Comparison of ENCODE assay signal across 28 cellular contexts in genomic region chr5:143198332-143198731, GRCh38.
"Had no signal": no experiment of that assay in that cellular context is flagged by ENCODE, and none has a peak within 500 bp of the region (broad histone marks: within the 10 kb centered on the region; RNA-seq: fewer than 3 reads in every experiment).

No MANE protein-coding gene starts in this region.

- H3K36me3 ChIP-seq: ascending aorta, MG63 had no signal

- ATAC-seq: activated CD8-positive, alpha-beta memory T cell treated with anti-CD3 and anti-CD28 coated beads, Interleukin-2, amount 10 ng/mL, durations not matched to agents 7 days and 5 days; body of pancreas; Panc1; T-cell had no signal

- H3K27me3 ChIP-seq: ascending aorta, body of pancreas, MG63 had no signal

- H3K9me3 ChIP-seq: body of pancreas had no signal

- DNase-seq: activated B cell treated with CpG ODN at 0.5 μM for 24 hours; activated CD4-positive, alpha-beta T cell treated with anti-CD3 and anti-CD28 coated beads for 1 hour; activated CD4-positive, alpha-beta T cell treated with anti-CD3 and anti-CD28 coated beads, Interleukin-2, amount 10 ng/mL, durations not matched to agents 24 days and 14 days; activated CD4-positive, alpha-beta T cell treated with anti-CD3 and anti-CD28 coated beads, Interleukin-2, amount 50 U/mL, for 48 hours; activated CD8-positive, alpha-beta memory T cell treated with anti-CD3 and anti-CD28 coated beads, Interleukin-2, amount 10 ng/mL, durations not matched to agents 7 days and 5 days; activated effector memory CD4-positive, alpha-beta T cell treated with Interleukin-2 at 50 U/mL for 16 hours; activated naive CD4-positive, alpha-beta T cell; activated T-cell treated with anti-CD3 and anti-CD28 coated beads, Interleukin-2, amount 50 U/mL, for 24 hours; body of pancreas; central memory CD4-positive, alpha-beta T cell; KBM-7; MG63; MV-4-11; NCI-H1092 treated with DMSO at 0.1 percent for 48 hours; NCI-H1417 treated with DMSO at 0.1 percent for 48 hours; NCI-H1694; NCI-H2029; NCI-H2107; NCI-H2171 treated with DMSO at 0.1 percent for 48 hours; NCI-H226; NCI-H526; NCI-H774; SHP77 treated with DMSO at 0.1 percent for 48 hours; T-cell; T-helper 2 cell; T1000 had no signal

- H3K27ac ChIP-seq: ascending aorta, body of pancreas had no signal

- H3K4me1 ChIP-seq: ascending aorta, body of pancreas had no signal

- H3K4me3 ChIP-seq: ascending aorta, body of pancreas, MG63 had no signal
